8 cellular contexts compared by ENCODE assay signal in genomic region chr11:67482275-67482735, GRCh38. TPM values are rescaled to one million over a fixed set of nuclear protein-coding genes. Genes with fewer than 3 reads are reported as not detected.
DNase-seq lines count a peak whose midpoint lies in the region; ATAC-seq and TF ChIP-seq lines count a peak whose summit lies in the region.

No MANE protein-coding gene starts in this region.

- DNase-seq in activated naive CD4-positive, alpha-beta T cell (lab: John Stamatoyannopoulos, UW) = no peak
- DNase-seq in WTC11 (ENCODE audit: low spot score) (no peak), HT-29 (ENCODE audit: low spot score) (no peak), inferior parietal cortex (ENCODE audit: extremely low spot score) (no peak), NAMALWA (ENCODE audit: low spot score) (no peak)

- H3K9me3 Mint-ChIP-seq in activated naive CD4-positive, alpha-beta T cell treated with anti-CD3 and anti-CD28 coated beads, Interleukin-2, amount 50 U/mL, for 24 hours = no peaks in the 10 kb centered on the region
- H3K9me3 Mint-ChIP-seq in WTC11 = peaks cover 2% of the 10 kb centered on the region; the same call in 1 of the 2 replicates

- H3K9ac ChIP-seq in iPS-20b (ENCODE audit: low read depth, low read length) = no peak overlapping the region

- H3K27ac ChIP-seq in iPS-20b (ENCODE audit: low read length) (no peak overlapping the region), temporal lobe (ENCODE audit: low read depth, low read length) (peak overlapping the region; percentile 88)

- peaks cover 7% of the 10 kb centered on the region for H3K36me3 Mint-ChIP-seq in activated naive CD4-positive, alpha-beta T cell treated with anti-CD3 and anti-CD28 coated beads, Interleukin-2, amount 50 U/mL, for 24 hours
- H3K36me3 Mint-ChIP-seq in WTC11 = no peaks in the 10 kb centered on the region

- CTCF ChIA-PET in WTC11 (lab: Charles Lee) = interaction anchor here (0.7 to 1.4 kb wide), 8 partner anchors 11 to 165 kb away, joined by 3 to 14 read pairs (median 4); partner anchors contain the start of genes PPP1CA and RAD9A

- peaks cover 46% of the 10 kb centered on the region for H3K4me1 Mint-ChIP-seq in activated naive CD4-positive, alpha-beta T cell treated with anti-CD3 and anti-CD28 coated beads, Interleukin-2, amount 50 U/mL, for 24 hours
- peaks cover 19% of the 10 kb centered on the region for H3K4me1 Mint-ChIP-seq in WTC11

- POLR2A ChIA-PET in WTC11 (lab: Charles Lee) = interaction anchor here (0.8 to 1.0 kb wide), 3 partner anchors 14 to 81 kb away, joined by 3 to 6 read pairs (median 3); partner anchors contain the start of genes PPP1CA, RPS6KB2 and TMEM134

- H3K27me3 ChIP-seq in iPS-20b (ENCODE audit: insufficient read depth, low read length) = peaks cover 10% of the 10 kb centered on the region

- peak overlapping the region; percentile 96 for H3K4me3 Mint-ChIP-seq in activated naive CD4-positive, alpha-beta T cell treated with anti-CD3 and anti-CD28 coated beads, Interleukin-2, amount 50 U/mL, for 24 hours
- peak overlapping the region; percentile 75 for H3K4me3 Mint-ChIP-seq in WTC11

- H3K36me3 ChIP-seq in iPS-20b (ENCODE audit: insufficient read depth, low read depth, low read length) = no peaks in the 10 kb centered on the region

- no peak for TF ChIP-seq CTCF in WTC11 (IDR thresholded peaks at IDR 0.05)

- peak overlapping the region; percentile 69 for H3K4me3 ChIP-seq in iPS-20b (ENCODE audit: low read length)

- H3K27me3 Mint-ChIP-seq in activated naive CD4-positive, alpha-beta T cell treated with anti-CD3 and anti-CD28 coated beads, Interleukin-2, amount 50 U/mL, for 24 hours = no peaks in the 10 kb centered on the region
- peaks cover 52% of the 10 kb centered on the region for H3K27me3 Mint-ChIP-seq in WTC11 (ENCODE audit: low read depth)

- H3K9me3 ChIP-seq in iPS-20b (ENCODE audit: insufficient read depth, low read depth, low read length) = no peaks in the 10 kb centered on the region

- H3K27ac Mint-ChIP-seq in activated naive CD4-positive, alpha-beta T cell treated with anti-CD3 and anti-CD28 coated beads, Interleukin-2, amount 50 U/mL, for 24 hours = peak overlapping the region; percentile 100
- no peak overlapping the region for H3K27ac Mint-ChIP-seq in WTC11

- ATAC-seq in WTC11 = no peak

- H3K4me1 ChIP-seq in iPS-20b (ENCODE audit: insufficient read depth, low read length) = no peaks in the 10 kb centered on the region

TF ChIP-seq in WTC11, 78 proteins besides CTCF, POLR2A, EP300 and RAD21 (continues in another document):
- no peak for TF ChIP-seq ARID4B (CRISPR knock-in tag; IDR thresholded peaks at IDR 0.05; ENCODE audit: borderline replicate concordance)
- TF ChIP-seq, protein P1, sequence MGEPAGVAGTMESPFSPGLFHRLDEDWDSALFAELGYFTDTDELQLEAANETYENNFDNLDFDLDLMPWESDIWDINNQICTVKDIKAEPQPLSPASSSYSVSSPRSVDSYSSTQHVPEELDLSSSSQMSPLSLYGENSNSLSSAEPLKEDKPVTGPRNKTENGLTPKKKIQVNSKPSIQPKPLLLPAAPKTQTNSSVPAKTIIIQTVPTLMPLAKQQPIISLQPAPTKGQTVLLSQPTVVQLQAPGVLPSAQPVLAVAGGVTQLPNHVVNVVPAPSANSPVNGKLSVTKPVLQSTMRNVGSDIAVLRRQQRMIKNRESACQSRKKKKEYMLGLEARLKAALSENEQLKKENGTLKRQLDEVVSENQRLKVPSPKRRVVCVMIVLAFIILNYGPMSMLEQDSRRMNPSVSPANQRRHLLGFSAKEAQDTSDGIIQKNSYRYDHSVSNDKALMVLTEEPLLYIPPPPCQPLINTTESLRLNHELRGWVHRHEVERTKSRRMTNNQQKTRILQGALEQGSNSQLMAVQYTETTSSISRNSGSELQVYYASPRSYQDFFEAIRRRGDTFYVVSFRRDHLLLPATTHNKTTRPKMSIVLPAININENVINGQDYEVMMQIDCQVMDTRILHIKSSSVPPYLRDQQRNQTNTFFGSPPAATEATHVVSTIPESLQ (CRISPR knock-in tag; IDR thresholded peaks at IDR 0.05) = no peak
- no peak for TF ChIP-seq ATF1 (CRISPR knock-in tag; IDR thresholded peaks at IDR 0.05)
- no peak for TF ChIP-seq ZNF138 (CRISPR knock-in tag; conservative IDR thresholded peaks at IDR 0.05)
- no peak for TF ChIP-seq SMAD4 (CRISPR knock-in tag; IDR thresholded peaks at IDR 0.05)
- no peak for TF ChIP-seq HMGA2 (CRISPR knock-in tag; IDR thresholded peaks at IDR 0.05)
- TF ChIP-seq STAT6 (CRISPR knock-in tag; conservative IDR thresholded peaks at IDR 0.05; ENCODE audit: low read depth) = no peak
- no peak for TF ChIP-seq ZNF671 (CRISPR knock-in tag; IDR thresholded peaks at IDR 0.05)
- no peak for TF ChIP-seq MYBL2 (CRISPR knock-in tag; IDR thresholded peaks at IDR 0.05)
- TF ChIP-seq ZNF232 (CRISPR knock-in tag; IDR thresholded peaks at IDR 0.05) = no peak

RNA-seq across cellular contexts. Expression of gene AIP, which starts 0.5 kb away (rescaled TPM):
- total RNA-seq in WTC11 (2021) (32.8 to 42.1 TPM (median 40.0 TPM) in 3 replicates), temporal lobe (49.4 TPM)
- total RNA-seq in HT-29 (2014; rRNA removed; shearing (Covaris generic)) = 149 and 151 TPM in 2 replicates

RNA-seq across cellular contexts. Expression of gene TMEM134, which starts 13.3 kb away (rescaled TPM):
- total RNA-seq in WTC11 (2021) = 55.6 to 61.1 TPM (median 59.6 TPM) in 3 replicates
- 9.8 TPM for total RNA-seq in temporal lobe
- 42.5 and 67.7 TPM in 2 replicates for total RNA-seq in HT-29 (2014; rRNA removed; shearing (Covaris generic))

RNA-seq across cellular contexts. Expression of gene PITPNM1, which starts 22.9 kb away (rescaled TPM):
- total RNA-seq in WTC11 (2021) (51.3 to 55.4 TPM (median 51.8 TPM) in 3 replicates), temporal lobe (35.7 TPM)
- 60.8 and 67.1 TPM in 2 replicates for total RNA-seq in HT-29 (2014; rRNA removed; shearing (Covaris generic))

RNA-seq across cellular contexts. Expression of gene CDK2AP2, which starts 25.7 kb away (rescaled TPM):
- 47.6 to 53.1 TPM (median 52.5 TPM) in 3 replicates for total RNA-seq in WTC11 (2021)
- total RNA-seq in temporal lobe = 5.7 TPM
- total RNA-seq in HT-29 (2014; rRNA removed; shearing (Covaris generic)) = 99.2 and 102 TPM in 2 replicates

RNA-seq across cellular contexts. Expression of gene CABP4, which starts 27.2 kb away (rescaled TPM):
- total RNA-seq in WTC11 (2021) = 0.09 to 0.23 TPM in 2 of 3 replicates, not detected in the other
- not detected for total RNA-seq in temporal lobe
- 11.8 and 16.2 TPM in 2 replicates for total RNA-seq in HT-29 (2014; rRNA removed; shearing (Covaris generic))
